27 cellular contexts compared by ENCODE assay signal in the genomic region with DNA sequence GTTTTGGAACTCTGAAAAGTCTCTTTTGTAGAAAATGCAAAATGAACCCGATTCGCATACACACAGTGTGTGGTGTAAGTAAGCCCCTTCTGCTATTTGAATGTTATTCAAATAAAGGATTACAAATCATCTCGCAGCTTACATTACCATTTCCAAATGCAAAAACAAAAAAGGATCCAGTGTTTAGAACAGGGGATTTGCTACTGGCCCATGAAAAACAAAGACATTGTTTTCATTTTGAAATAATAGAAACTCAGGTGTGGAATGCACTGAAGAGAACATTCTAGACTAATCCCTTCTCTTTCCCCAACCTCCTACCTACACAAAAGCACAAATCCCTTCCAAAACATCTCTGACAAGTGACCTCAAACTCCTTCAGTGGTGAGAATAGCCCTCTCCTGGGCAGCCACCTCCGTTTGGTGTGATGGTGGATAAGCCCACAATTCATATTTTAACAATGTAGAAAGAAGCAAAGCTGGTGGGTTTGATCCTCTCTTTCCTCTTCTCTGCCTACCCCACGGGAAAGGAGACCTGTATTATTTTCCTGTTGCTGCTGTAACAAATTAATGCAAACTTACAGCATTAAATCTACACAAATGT.
"Had no signal": no experiment of that assay in that cellular context is flagged by ENCODE, and none has a peak within 500 bp of the region (broad histone marks: within the 10 kb centered on the region; RNA-seq: fewer than 3 reads in every experiment).

No MANE protein-coding gene starts in this region.

- H3K9me3 ChIP-seq: ascending aorta, breast epithelium had no signal

- H3K27me3 ChIP-seq: ascending aorta, breast epithelium had no signal

- H3K4me1 ChIP-seq: ascending aorta, breast epithelium had no signal

- H3K36me3 ChIP-seq: ascending aorta, breast epithelium, WERI-Rb-1 had no signal

- H3K4me3 ChIP-seq: ascending aorta, breast epithelium, coronary artery had no signal

- DNase-seq: activated CD4-positive, alpha-beta T cell treated with anti-CD3 and anti-CD28 coated beads, Interleukin-2, amount 10 ng/mL, durations not matched to agents 24 days and 14 days; activated CD4-positive, alpha-beta T cell treated with anti-CD3 and anti-CD28 coated beads, Interleukin-2, amount 50 U/mL, for 4 hours; activated CD8-positive, alpha-beta T cell treated with anti-CD3 and anti-CD28 coated beads, Interleukin-2, amount 10 ng/mL, durations not matched to agents 7 days and 5 days; activated gamma-delta T cell; activated naive CD4-positive, alpha-beta T cell treated with Interleukin-2 at 50 U/mL for 16 hours; activated naive CD8-positive, alpha-beta T cell treated with anti-CD3 and anti-CD28 coated beads, Interleukin-2, amount 10 ng/mL, durations not matched to agents 7 days and 5 days; activated T-cell treated with anti-CD3 and anti-CD28 coated beads, Interleukin-2, amount 50 U/mL, for 24 hours; amygdala; Karpas-422; NCI-H1105 treated with DMSO at 0.1 percent for 48 hours; NCI-H1436 treated with DMSO at 0.1 percent for 48 hours; NCI-H1694 treated with DMSO at 0.1 percent for 48 hours; NCI-H2029 treated with DMSO at 0.1 percent for 48 hours; NCI-H2107; NCI-H2171; NCI-H510A; NK-92 treated with Interleukin-12 subunit alpha and Interleukin-12 subunit beta, amount 100 ng/mL, for 24 hours; PC-3; SIG-M5; SW 1271; T1000; WERI-Rb-1 had no signal

- ATAC-seq: activated CD8-positive, alpha-beta T cell treated with anti-CD3 and anti-CD28 coated beads, Interleukin-2, amount 10 ng/mL, durations not matched to agents 7 days and 5 days; PC-3; Right ventricle myocardium inferior had no signal

- H3K27ac ChIP-seq: ascending aorta, breast epithelium, coronary artery, RWPE1, WERI-Rb-1 had no signal
